8 cellular contexts compared by ENCODE assay signal in genomic region chr16:54927125-54928015, GRCh38. TPM values are rescaled to one million over a fixed set of nuclear protein-coding genes. Genes with fewer than 3 reads are reported as not detected.
DNase-seq lines count a peak whose midpoint lies in the region; ATAC-seq and TF ChIP-seq lines count a peak whose summit lies in the region.

No MANE protein-coding gene starts in this region.

- H3K27ac ChIP-seq in thymus (ENCODE audit: low read depth), result no peak overlapping the region

- no peak for DNase-seq in activated naive CD4-positive, alpha-beta T cell treated with anti-CD3 and anti-CD28 coated beads for 36 hours
- DNase-seq in activated naive CD4-positive, alpha-beta T cell treated with anti-CD3 and anti-CD28 coated beads, Interleukin-2, amount 50 U/mL, for 16 hours, result no peak
- DNase-seq in RKO (ENCODE audit: low spot score) (peak; percentile 18), foreskin fibroblast (no peak), SW480 (ENCODE audit: low spot score) (no peak)
- DNase-seq in activated CD4-positive, alpha-beta T cell treated with anti-CD3 and anti-CD28 coated beads for 1 hour, result no peak

- no peaks in the 10 kb centered on the region for H3K36me3 ChIP-seq in thymus (ENCODE audit: control insufficient read depth, insufficient read depth)

- peak overlapping the region; percentile 81 to 95 for H3K4me3 ChIP-seq in foreskin fibroblast (ENCODE audit: low read depth in 1 of 2, low read length in 2 of 2)
- peak overlapping the region; percentile 74 for H3K4me3 ChIP-seq in thymus (ENCODE audit: low read length)

- 28% methylated on average over 13 of the region's 13 CpGs for WGBS in thymus

- H3K9me3 ChIP-seq in thymus (ENCODE audit: control insufficient read depth), result peaks cover 1% of the 10 kb centered on the region

- H3K27ac Mint-ChIP-seq in activated naive CD4-positive, alpha-beta T cell treated with anti-CD3 and anti-CD28 coated beads for 36 hours, result no peak overlapping the region

- peak overlapping the region; percentile 77 for H3K4me3 Mint-ChIP-seq in activated naive CD4-positive, alpha-beta T cell treated with anti-CD3 and anti-CD28 coated beads for 36 hours

- no peaks in the 10 kb centered on the region for H3K36me3 Mint-ChIP-seq in activated naive CD4-positive, alpha-beta T cell treated with anti-CD3 and anti-CD28 coated beads for 36 hours (ENCODE audit: low read depth)

- TF ChIP-seq CTCF in foreskin fibroblast (IDR thresholded peaks at IDR 0.05; ENCODE audit: low read depth, low read length), result no peak

- H3K9me3 Mint-ChIP-seq in activated naive CD4-positive, alpha-beta T cell treated with anti-CD3 and anti-CD28 coated beads for 36 hours, result no peaks in the 10 kb centered on the region

- intact Hi-C loops in activated naive CD4-positive, alpha-beta T cell treated with anti-CD3 and anti-CD28 coated beads for 36 hours (cut with micrococcal nuclease), result loop anchor here (2.0 to 10.0 kb wide), 5 partner anchors 983 to 1390 kb away; no protein-coding TSS in a partner anchor

- peaks cover 18% of the 10 kb centered on the region for H3K27me3 ChIP-seq in thymus (ENCODE audit: control insufficient read depth, insufficient read depth)

- H3K4me1 Mint-ChIP-seq in activated naive CD4-positive, alpha-beta T cell treated with anti-CD3 and anti-CD28 coated beads for 36 hours (ENCODE audit: low read depth), result peaks cover 22% of the 10 kb centered on the region

- CTCF ChIA-PET in activated naive CD4-positive, alpha-beta T cell treated with anti-CD3 and anti-CD28 coated beads for 36 hours (lab: Charles Lee), result interaction anchor here (0.6 kb wide), 1 partner anchor 9 kb away, joined by 4 read pairs; no protein-coding TSS in a partner anchor

- peaks cover 20% of the 10 kb centered on the region for H3K4me1 ChIP-seq in thymus (ENCODE audit: control insufficient read depth, insufficient read depth, low read length)

- peaks cover 55% of the 10 kb centered on the region for H3K27me3 Mint-ChIP-seq in activated naive CD4-positive, alpha-beta T cell treated with anti-CD3 and anti-CD28 coated beads for 36 hours (ENCODE audit: low read depth)

- ATAC-seq in HG03520 (IDR thresholded peaks at IDR 0.05; ENCODE audit: unreplicated experiment), result no peak

RNA-seq across cellular contexts. Expression of gene IRX5, which starts 3.3 kb away (rescaled TPM):
- not detected for total RNA-seq in activated naive CD4-positive, alpha-beta T cell treated with anti-CD3 and anti-CD28 coated beads for 36 hours
- polyA plus RNA-seq in thymus, result 0.87 TPM
